ENCODE assay signal across 18 cellular contexts in genomic region chr10:121113906-121114305, GRCh38.
DNase-seq lines count a peak whose midpoint lies in the region; ATAC-seq and TF ChIP-seq lines count a peak whose summit lies in the region.
"Had no signal": no experiment of that assay in that cellular context is flagged by ENCODE, and none has a peak within 500 bp of the region (broad histone marks: within the 10 kb centered on the region; RNA-seq: fewer than 3 reads in every experiment).

No MANE protein-coding gene starts in this region.

- H3K9me3 ChIP-seq in hepatocyte (ENCODE audit: low read depth) (no peaks in the 10 kb centered on the region), mesodermal cell (ENCODE audit: control insufficient read depth, low read length) (peaks cover 7% of the 10 kb centered on the region), smooth muscle cell (replicated peaks; ENCODE audit: low read depth) (no peaks in the 10 kb centered on the region), T-helper 17 cell (ENCODE audit: control insufficient read depth, low read length, poor library complexity, severe bottlenecking) (no peaks in the 10 kb centered on the region)
- no peaks in the 10 kb centered on the region for H3K9me3 ChIP-seq in CD4-positive, alpha-beta memory T cell (ENCODE audit: control insufficient read depth in 1 of 2, low read length in 2 of 2)
- H3K9me3 ChIP-seq: A549, BE2C had no signal

- DNase-seq in SK-N-DZ (ENCODE audit: low spot score) = peak; percentile 73
- DNase-seq in hepatocyte (ENCODE audit: low spot score) = no peak
- no peak for DNase-seq in smooth muscle cell (lab: John Stamatoyannopoulos, UW; ENCODE audit: unreplicated experiment)
- no peak for DNase-seq in T-helper 17 cell
- no peak for DNase-seq in CD4-positive, alpha-beta memory T cell
- no peak for DNase-seq in T-helper 9 cell
- DNase-seq: BE2C; CD8-positive, alpha-beta T cell; COR-L47; DND-41; GDM1; GM23248; H7 had no signal

- H3K4me2 ChIP-seq in hepatocyte (no peak overlapping the region), smooth muscle cell (peak overlapping the region; percentile 28)
- H3K4me2 ChIP-seq: A549 had no signal

- no peaks in the 10 kb centered on the region for H3K9me2 ChIP-seq in hepatocyte (replicated peaks; ENCODE audit: insufficient read depth)

- H3K4me3 ChIP-seq in hepatocyte = no peak overlapping the region
- no peak overlapping the region for H3K4me3 ChIP-seq in mesodermal cell (ENCODE audit: extremely low read depth, insufficient read depth, low read length, poor library complexity, severe bottlenecking)
- H3K4me3 ChIP-seq in smooth muscle cell = no peak overlapping the region
- no peak overlapping the region for H3K4me3 ChIP-seq in CD4-positive, alpha-beta memory T cell (ENCODE audit: low read length in 2 of 2)
- H3K4me3 ChIP-seq: A549, GM23248 had no signal

- CTCF ChIA-PET in CD4-positive, alpha-beta memory T cell (lab: Charles Lee; ENCODE audit: partially characterized antibody) = no interaction called here

- no peak overlapping the region for H3K4me3 Mint-ChIP-seq in T-helper 17 cell
- no peak overlapping the region for H3K4me3 Mint-ChIP-seq in CD4-positive, alpha-beta memory T cell
- H3K4me3 Mint-ChIP-seq: CD8-positive, alpha-beta T cell; IgD-negative memory B cell had no signal

- H3K36me3 Mint-ChIP-seq in T-helper 17 cell (ENCODE audit: low read depth) = no peaks in the 10 kb centered on the region
- H3K36me3 Mint-ChIP-seq in CD4-positive, alpha-beta memory T cell = no peaks in the 10 kb centered on the region
- H3K36me3 Mint-ChIP-seq: CD8-positive, alpha-beta T cell; IgD-negative memory B cell had no signal

- no peaks in the 10 kb centered on the region for H3K27me3 ChIP-seq in hepatocyte
- no peaks in the 10 kb centered on the region for H3K27me3 ChIP-seq in smooth muscle cell (ENCODE audit: low read depth)
- no peaks in the 10 kb centered on the region for H3K27me3 ChIP-seq in CD4-positive, alpha-beta memory T cell (ENCODE audit: insufficient read depth, low read length)
- H3K27me3 ChIP-seq: BE2C had no signal

- peak overlapping the region; percentile 45 for H3K27ac ChIP-seq in hepatocyte
- peak overlapping the region; percentile 65 for H3K27ac ChIP-seq in mesodermal cell (ENCODE audit: low read depth, low read length, severe bottlenecking)
- H3K27ac ChIP-seq in smooth muscle cell (ENCODE audit: low read depth) = peak overlapping the region; percentile 34
- H3K27ac ChIP-seq in CD4-positive, alpha-beta memory T cell (ENCODE audit: low read depth, low read length) = no peak overlapping the region
- H3K27ac ChIP-seq: A549, C4-2B, GM23248 had no signal

- WGBS in hepatocyte (ENCODE audit: low lambda C conversion rate, missing lambda C conversion rate) = 47% methylated on average over 3 of the region's 3 CpGs
- 67% methylated on average over 2 of the region's 3 CpGs; no CpG with 5 or more reads in 1 of the 2 experiments for WGBS in mesodermal cell (ENCODE audit: insufficient coverage in 2 of 2), 2 experiments
- 6% methylated on average over 3 of the region's 3 CpGs for WGBS in smooth muscle cell (ENCODE audit: low lambda C conversion rate)

- H3K79me2 ChIP-seq in hepatocyte (no peaks in the 10 kb centered on the region), smooth muscle cell (ENCODE audit: low read depth) (no peaks in the 10 kb centered on the region)

- H3K4me1 Mint-ChIP-seq in T-helper 17 cell = no peaks in the 10 kb centered on the region
- H3K4me1 Mint-ChIP-seq in CD4-positive, alpha-beta memory T cell = no peaks in the 10 kb centered on the region
- H3K4me1 Mint-ChIP-seq: IgD-negative memory B cell had no signal

- no peak overlapping the region for H3K27ac Mint-ChIP-seq in T-helper 17 cell
- no peak overlapping the region for H3K27ac Mint-ChIP-seq in CD4-positive, alpha-beta memory T cell
- H3K27ac Mint-ChIP-seq: CD8-positive, alpha-beta T cell; IgD-negative memory B cell had no signal

- peaks cover 31% of the 10 kb centered on the region for H3F3A ChIP-seq in smooth muscle cell (ENCODE audit: low read depth)

- H3K36me3 ChIP-seq in hepatocyte (replicated peaks; ENCODE audit: insufficient read depth, low read depth) = no peaks in the 10 kb centered on the region
- H3K36me3 ChIP-seq in mesodermal cell (ENCODE audit: control insufficient read depth, insufficient read depth, low read length) = no peaks in the 10 kb centered on the region
- no peaks in the 10 kb centered on the region for H3K36me3 ChIP-seq in smooth muscle cell (ENCODE audit: low read depth)
- no peaks in the 10 kb centered on the region for H3K36me3 ChIP-seq in CD4-positive, alpha-beta memory T cell (ENCODE audit: insufficient read depth, low read length)
- H3K36me3 ChIP-seq: BE2C had no signal

- H3K4me1 ChIP-seq in hepatocyte (ENCODE audit: insufficient read depth) (peaks cover 16% of the 10 kb centered on the region), mesodermal cell (ENCODE audit: control insufficient read depth, insufficient read depth, low read length, poor library complexity, severe bottlenecking) (peaks cover 3% of the 10 kb centered on the region), smooth muscle cell (ENCODE audit: low read depth) (peaks cover 19% of the 10 kb centered on the region)
- no peaks in the 10 kb centered on the region for H3K4me1 ChIP-seq in CD4-positive, alpha-beta memory T cell (ENCODE audit: insufficient read depth, low read length)
- H3K4me1 ChIP-seq: A549, BE2C had no signal

- H3K9ac ChIP-seq in smooth muscle cell (ENCODE audit: low read depth) = no peak overlapping the region
- H3K9ac ChIP-seq: GM23248 had no signal

- H2AFZ ChIP-seq in hepatocyte (no peak overlapping the region), smooth muscle cell (ENCODE audit: low read depth) (no peak overlapping the region)
- H2AFZ ChIP-seq: GM23248 had no signal

- intact Hi-C loops in CD4-positive, alpha-beta memory T cell (cut with micrococcal nuclease) = no loop called here

- POLR2A ChIA-PET in CD4-positive, alpha-beta memory T cell (lab: Charles Lee; ENCODE audit: partially characterized antibody) = no interaction called here

- no peak for TF ChIP-seq CTCF in hepatocyte (IDR thresholded peaks at IDR 0.05; ENCODE audit: poor library complexity)
- no peak for TF ChIP-seq CTCF in smooth muscle cell (IDR thresholded peaks at IDR 0.05; ENCODE audit: borderline replicate concordance, insufficient read depth, poor library complexity, severe bottlenecking)

- H4K20me1 ChIP-seq in hepatocyte (ENCODE audit: insufficient read depth, poor library complexity, severe bottlenecking) (no peaks in the 10 kb centered on the region), smooth muscle cell (ENCODE audit: low read depth) (no peaks in the 10 kb centered on the region)

- H3K9me3 Mint-ChIP-seq in CD4-positive, alpha-beta memory T cell = peaks cover 0 to 11% (median 1%) of the 10 kb centered on the region in 8 donors

- ATAC-seq in T-helper 17 cell (no peak), HG03045 (IDR thresholded peaks at IDR 0.05; ENCODE audit: unreplicated experiment) (no peak)
- ATAC-seq: A549; CD8-positive, alpha-beta T cell had no signal

- no peaks in the 10 kb centered on the region for H3K27me3 Mint-ChIP-seq in T-helper 17 cell
- H3K27me3 Mint-ChIP-seq in CD4-positive, alpha-beta memory T cell = no peaks in the 10 kb centered on the region
- H3K27me3 Mint-ChIP-seq: IgD-negative memory B cell had no signal
